Comparison of ENCODE assay signal across 8 cellular contexts in genomic region chr18:13726228-13726971, GRCh38. TPM values are rescaled to one million over a fixed set of nuclear protein-coding genes. Genes with fewer than 3 reads are reported as not detected.
DNase-seq lines count a peak whose midpoint lies in the region; ATAC-seq, FAIRE-seq and TF ChIP-seq lines count a peak whose summit lies in the region.

TSS of gene FAM210A (minus strand) at chr18:13726558. CDS start at chr18:13682077, 44,481 bp downstream.
TSS of gene RNMT (plus strand) at chr18:13726673. CDS start at chr18:13731518, 4,845 bp downstream.

- WGBS in H1 (ENCODE audit: extremely low coverage in 1 of 2, insufficient coverage in 1 of 2, insufficient read length in 1 of 2, insufficient replicate concordance in 2 of 2, low coverage in 1 of 2, low lambda C conversion rate in 2 of 2, missing lambda C conversion rate in 1 of 2), 2 experiments: 2% methylated on average over 64 of the region's 77 CpGs; no CpG with 5 or more reads in 1 of the 2 experiments

- no peak within 1 kb of the TSS for H3K4ac ChIP-seq in H1 (replicated peaks; ENCODE audit: insufficient read length, low read depth, low read length)

- FAIRE-seq in H1 (lab: Jason Lieb, UNC): no peak

- no peak within 1 kb of the TSS for H2BK120ac ChIP-seq in H1 (replicated peaks; ENCODE audit: low read depth, low read length)

- no peak for TF ChIP-seq RAD21 in H1 (IDR thresholded peaks at IDR 0.05 in 1 of 2, conservative IDR thresholded peaks at IDR 0.05 in 1 of 2; ENCODE audit: low read depth in 2 of 2, low read length in 2 of 2)

- peak within 1 kb of the TSS; percentile 88 for H3K4me3 Mint-ChIP-seq in memory B cell

- H4K20me1 ChIP-seq in H1 (replicated peaks in 1 of 2; ENCODE audit: control insufficient read depth in 1 of 2, insufficient read depth in 2 of 2, low read length in 2 of 2): peaks cover 1 to 4% of the 10 kb centered on the region in 2 experiments

- peak within 1 kb of the TSS; percentile 90 for H3K56ac ChIP-seq in H1 (replicated peaks; ENCODE audit: insufficient read length, low read depth, low read length)

- H3K9ac ChIP-seq in H1 (replicated peaks in 1 of 4; ENCODE audit: extremely low read depth in 1 of 4, low read depth in 3 of 4, low read length in 3 of 4): peak within 1 kb of the TSS; percentile 75 to 86 (median 78)

- H4K5ac ChIP-seq in H1 (ENCODE audit: insufficient read length, low read depth, low read length): peak within 1 kb of the TSS; percentile 87

- H3K9me3 ChIP-seq in H1 (ENCODE audit: insufficient read depth in 2 of 2, low read depth in 1 of 2, low read length in 1 of 2): no peaks in the 10 kb centered on the region

- H3K79me1 ChIP-seq in H1 (ENCODE audit: low read depth, low read length): peaks cover 9% of the 10 kb centered on the region

- H3K36me3 ChIP-seq in H1 (ENCODE audit: control insufficient read depth in 2 of 4, insufficient read depth in 4 of 4, low read length in 3 of 4): no peaks in the 10 kb centered on the region

- H2BK12ac ChIP-seq in H1 (ENCODE audit: low read depth, low read length): no peak within 1 kb of the TSS

- no peak within 1 kb of the TSS for H3K14ac ChIP-seq in H1 (ENCODE audit: insufficient read length)

- H3K23me2 ChIP-seq in H1 (ENCODE audit: low read depth, low read length): peaks cover 6% of the 10 kb centered on the region; the same call in 1 of the 2 replicates

- no peak for TF ChIP-seq EP300 in H1 (IDR thresholded peaks at IDR 0.05; ENCODE audit: borderline replicate concordance in 1 of 2, low read depth in 2 of 2, low read length in 2 of 2)

- H4K8ac ChIP-seq in H1 (ENCODE audit: extremely low read depth, insufficient read depth, low read length): peak within 1 kb of the TSS; percentile 97

- H2BK20ac ChIP-seq in H1 (ENCODE audit: low read length): no peak within 1 kb of the TSS

- no peak for TF ChIP-seq CTCF in H1 (IDR thresholded peaks at IDR 0.05; ENCODE audit: control extremely low read depth in 1 of 3, insufficient read depth in 1 of 3, low read depth in 1 of 3, low read length in 3 of 3)

- no peak within 1 kb of the TSS for H2AK5ac ChIP-seq in H1 (ENCODE audit: low read depth, low read length)

- H4K91ac ChIP-seq in H1 (replicated peaks; ENCODE audit: insufficient read length, low read length): peak within 1 kb of the TSS; percentile 96

- H3K4me1 ChIP-seq in H1 (replicated peaks in 1 of 4; ENCODE audit: control insufficient read depth in 3 of 4, insufficient read depth in 4 of 4, low read length in 3 of 4): peaks cover 0 to 5% (median 3%) of the 10 kb centered on the region in 4 experiments; a peak in 3 of 7 replicates

- POLR2A ChIA-PET in H1 (lab: Charles Lee; ENCODE audit: partially characterized antibody): interaction anchor here (0.7 to 2.8 kb wide), 13 partner anchors 10 to 353 kb away, joined by 3 to 16 read pairs (median 3); no protein-coding TSS in a partner anchor

- peak in 1 of 2 experiments; percentile 56; a peak in 1 of 3 replicates for TF ChIP-seq POLR2A in H1 (IDR thresholded peaks at IDR 0.05; ENCODE audit: control extremely low read depth in 1 of 2, low read depth in 2 of 2, low read length in 2 of 2)

- peak within 1 kb of the TSS; percentile 76 to 97 (median 95) for H3K4me3 ChIP-seq in H1 (ENCODE audit: extremely low read depth in 1 of 4, insufficient read depth in 2 of 4, low read depth in 3 of 4, low read length in 4 of 4)

- DNase-seq in COLO829 (ENCODE audit: low spot score) (peak; percentile 70), HT1080 (ENCODE audit: low read depth) (peak; percentile 90), NOMO-1 treated with DMSO at 0.1 percent for 48 hours (lab: John Stamatoyannopoulos, UW; ENCODE audit: unreplicated experiment) (peak; percentile 94), H1 (ENCODE audit: low read depth in 1 of 2, low spot score in 2 of 2) (peak; percentile 80 to 89), memory B cell (ENCODE audit: low spot score in 2 of 2) (peak; percentile 90)
- peak; percentile 73 to 90 (median 90) for DNase-seq in activated CD8-positive, alpha-beta memory T cell treated with anti-CD3 and anti-CD28 coated beads for 48 hours (ENCODE audit: low read depth in 2 of 3, low spot score in 2 of 3)
- peak; percentile 85 for DNase-seq in stimulated activated CD8-positive, alpha-beta memory T cell treated with anti-CD3 and anti-CD28 coated beads, Interleukin-12 subunit alpha, Interleukin-12 subunit beta, amount 100 ng/mL, for 24 hours (ENCODE audit: extremely low read depth)

- no peaks in the 10 kb centered on the region for H3K27me3 Mint-ChIP-seq in memory B cell

- H3K18ac ChIP-seq in H1 (ENCODE audit: extremely low read depth, low read length): peak within 1 kb of the TSS; percentile 72; the same call in 1 of the 2 replicates

- H3K23ac ChIP-seq in H1 (ENCODE audit: insufficient read length): no peak within 1 kb of the TSS

- peak within 1 kb of the TSS; percentile 71 for H2BK5ac ChIP-seq in H1 (ENCODE audit: low read depth, low read length)

- H3K27me3 ChIP-seq in H1 (replicated peaks in 1 of 4; ENCODE audit: control insufficient read depth in 3 of 4, extremely low read depth in 1 of 4, insufficient read depth in 3 of 4, low read length in 3 of 4): no peaks in the 10 kb centered on the region

- peak; percentile 86 for ATAC-seq in GM21360 (IDR thresholded peaks at IDR 0.05; ENCODE audit: unreplicated experiment)
- ATAC-seq in memory B cell (ENCODE audit: low read depth): peak; percentile 94

- peak within 1 kb of the TSS; percentile 70 to 97 for H3K4me2 ChIP-seq in H1 (ENCODE audit: insufficient read depth in 1 of 2, low read depth in 2 of 2, low read length in 2 of 2)

- H3K27ac Mint-ChIP-seq in memory B cell: peak within 1 kb of the TSS; percentile 99

- H2BK15ac ChIP-seq in H1 (ENCODE audit: low read length): no peak within 1 kb of the TSS

- CTCF ChIA-PET in H1 (lab: Charles Lee; ENCODE audit: partially characterized antibody): interaction anchor here (1.2 to 1.3 kb wide), 2 partner anchors 54 to 86 kb away, joined by 3 to 5 read pairs; no protein-coding TSS in a partner anchor

- H3K9me3 Mint-ChIP-seq in memory B cell: no peaks in the 10 kb centered on the region

- H2AFZ ChIP-seq in H1 (ENCODE audit: low read length): peak within 1 kb of the TSS; percentile 86

- peaks cover 3% of the 10 kb centered on the region for H3K36me3 Mint-ChIP-seq in memory B cell

- H3K4me1 Mint-ChIP-seq in memory B cell: peaks cover 22% of the 10 kb centered on the region

- H3K27ac ChIP-seq in H1 (ENCODE audit: low read depth, low read length): peak within 1 kb of the TSS; percentile 82; the same call in 1 of the 2 replicates

- peaks cover 7 to 91% of the 10 kb centered on the region in 2 experiments for H3K79me2 ChIP-seq in H1 (ENCODE audit: control insufficient read depth in 1 of 2, insufficient read depth in 2 of 2, low read length in 2 of 2)

TF ChIP-seq in H1, 55 proteins besides CTCF, POLR2A, EP300 and RAD21 (continues in another document):
- TF ChIP-seq SRF (IDR thresholded peaks at IDR 0.05; ENCODE audit: low read depth, low read length): peak; percentile 38; the same call in 1 of the 2 replicates
- peak; percentile 53 for TF ChIP-seq TBP (IDR thresholded peaks at IDR 0.05; ENCODE audit: low read depth, low read length)
- TF ChIP-seq ZNF274 (IDR thresholded peaks at IDR 0.05; ENCODE audit: borderline replicate concordance, extremely low read depth, low read length): no peak
- TF ChIP-seq CTBP2 (IDR thresholded peaks at IDR 0.05; ENCODE audit: borderline replicate concordance, insufficient read depth, insufficient read length, low read length): no peak
- no peak for TF ChIP-seq RFX5 (IDR thresholded peaks at IDR 0.05; ENCODE audit: borderline replicate concordance, low read depth, low read length)
- no peak for TF ChIP-seq NANOG (IDR thresholded peaks at IDR 0.05; ENCODE audit: insufficient read depth, low read depth, low read length, poor library complexity, severe bottlenecking)
- no peak for TF ChIP-seq ATF2 (IDR thresholded peaks at IDR 0.05; ENCODE audit: low read length)
- TF ChIP-seq CREB1 (IDR thresholded peaks at IDR 0.05): peak; percentile 98

RNA-seq across cellular contexts. Expression of gene FAM210A, which starts in this region (rescaled TPM):
- total RNA-seq in HT1080 (2014; rRNA removed; shearing (Covaris generic)): 47.2 and 51.1 TPM in 2 replicates
- polyA plus RNA-seq in HT1080 (2015; cell fraction: cytosol; rRNA removed): 25.4 and 25.5 TPM in 2 replicates
- 16.9 and 20.7 TPM in 2 replicates for polyA plus RNA-seq in HT1080 (2015; cell fraction: nucleus; rRNA removed)
- 25.4 and 27.2 TPM in 2 replicates for total RNA-seq in H1 (2021; fragmentation: NEBNext Ultra II Directional; extraction: Animal tissue kit (Norgen Biotek cat#: 25700))
- 7.9 and 8.2 TPM in 2 replicates for polyA plus RNA-seq in H1 (2011; rRNA removed)
- polyA plus RNA-seq in H1 (2011; cell fraction: cytosol; rRNA removed): 12.2 TPM
- polyA plus RNA-seq in H1 (2011; cell fraction: nucleus; rRNA removed): 5.8 TPM
- polyA plus RNA-seq in H1 (2012, experiment 1 of 2): 12.9 to 17.3 TPM (median 15.1 TPM) in 4 replicates
- polyA plus RNA-seq in H1 (2012, experiment 2 of 2): 2.4 TPM
- polyA plus RNA-seq in H1 (2013, experiment 1 of 2): 11.7 TPM
- polyA plus RNA-seq in H1 (2013, experiment 2 of 2): 12.8 TPM
- 22.1 and 34.7 TPM in 2 replicates for polyA minus RNA-seq in H1 (2011; rRNA and poly(A)+ RNA removed)
- 12.8 TPM for polyA minus RNA-seq in H1 (2011; cell fraction: cytosol; rRNA and poly(A)+ RNA removed)
- 15.0 TPM for polyA minus RNA-seq in H1 (2011; cell fraction: nucleus; rRNA and poly(A)+ RNA removed)

RNA-seq across cellular contexts. Expression of gene RNMT, which starts in this region (rescaled TPM):
- 28.4 and 35.1 TPM in 2 replicates for total RNA-seq in HT1080 (2014; rRNA removed; shearing (Covaris generic))
- polyA plus RNA-seq in HT1080 (2015; cell fraction: cytosol; rRNA removed): 39.0 and 41.9 TPM in 2 replicates
- polyA plus RNA-seq in HT1080 (2015; cell fraction: nucleus; rRNA removed): 86.1 and 96.2 TPM in 2 replicates
- 59.6 and 63.5 TPM in 2 replicates for total RNA-seq in H1 (2021; fragmentation: NEBNext Ultra II Directional; extraction: Animal tissue kit (Norgen Biotek cat#: 25700))
- polyA plus RNA-seq in H1 (2011; rRNA removed): 16.9 and 25.3 TPM in 2 replicates
- 22.5 TPM for polyA plus RNA-seq in H1 (2011; cell fraction: cytosol; rRNA removed)
- 18.6 TPM for polyA plus RNA-seq in H1 (2011; cell fraction: nucleus; rRNA removed)
- polyA plus RNA-seq in H1 (2012, experiment 1 of 2): 31.0 to 50.4 TPM (median 33.3 TPM) in 4 replicates
- 2.5 TPM for polyA plus RNA-seq in H1 (2012, experiment 2 of 2)
- 42.3 TPM for polyA plus RNA-seq in H1 (2013, experiment 1 of 2)
- polyA plus RNA-seq in H1 (2013, experiment 2 of 2): 45.0 TPM
- polyA minus RNA-seq in H1 (2011; rRNA and poly(A)+ RNA removed): 16.6 and 24.5 TPM in 2 replicates
- polyA minus RNA-seq in H1 (2011; cell fraction: cytosol; rRNA and poly(A)+ RNA removed): 14.2 TPM
- polyA minus RNA-seq in H1 (2011; cell fraction: nucleus; rRNA and poly(A)+ RNA removed): 16.2 TPM

Comparison
In these comparisons a context has a peak if more than half of its experiments do, and no peak if none do; other contexts are left out.
1. Peak in every context shown above with its lines: DNase-seq, ATAC-seq, H3K4me3 ChIP-seq and H3K27ac ChIP-seq.